15 cellular contexts compared by ENCODE assay signal in the genomic region with DNA sequence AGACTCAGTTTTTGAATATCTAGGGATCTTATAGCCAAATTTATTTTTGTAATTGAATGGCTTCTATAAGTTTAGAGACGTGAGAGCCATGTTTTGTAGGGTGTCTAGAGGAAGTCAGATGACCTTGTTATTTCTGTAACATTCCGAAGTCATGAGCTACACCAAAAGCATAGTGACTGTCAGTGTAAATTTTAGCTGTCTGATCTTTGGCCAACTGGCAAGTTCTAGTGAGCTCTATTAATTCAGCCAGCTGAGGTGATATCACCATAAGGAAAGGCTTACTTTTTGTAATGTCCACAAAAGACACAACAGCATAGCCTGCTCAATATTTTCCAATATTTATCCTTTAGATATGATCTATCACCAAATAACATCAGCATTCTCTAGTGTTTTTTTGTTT. TPM values are rescaled to one million over a fixed set of nuclear protein-coding genes. Genes with fewer than 3 reads are reported as not detected.
DNase-seq lines count a peak whose midpoint lies in the region; ATAC-seq, FAIRE-seq and TF ChIP-seq lines count a peak whose summit lies in the region.
"Had no signal": no experiment of that assay in that cellular context is flagged by ENCODE, and none has a peak within 500 bp of the region (broad histone marks: within the 10 kb centered on the region; RNA-seq: fewer than 3 reads in every experiment).

No MANE protein-coding gene starts in this region.

- H3K4me1 ChIP-seq in keratinocyte (ENCODE audit: control insufficient read depth, extremely low read depth, insufficient read depth, low read length): no peaks in the 10 kb centered on the region
- no peaks in the 10 kb centered on the region for H3K4me1 ChIP-seq in kidney (ENCODE audit: control insufficient read depth in 1 of 2, insufficient read depth in 1 of 2, low read depth in 1 of 2, low read length in 2 of 2)
- H3K4me1 ChIP-seq: colonic mucosa, transverse colon had no signal

- H4K20me1 ChIP-seq in keratinocyte (ENCODE audit: control insufficient read depth, extremely low read depth, insufficient read depth, low read length): no peaks in the 10 kb centered on the region

- H3K27ac ChIP-seq in keratinocyte (ENCODE audit: control insufficient read depth, insufficient read depth, low read length) (no peak overlapping the region), kidney (ENCODE audit: low read depth in 2 of 2, low read length in 2 of 2) (no peak overlapping the region)
- H3K27ac ChIP-seq: colonic mucosa had no signal

- ATAC-seq in GM19035 (IDR thresholded peaks at IDR 0.05; ENCODE audit: unreplicated experiment): no peak

- peak overlapping the region; percentile 29 for H2AFZ ChIP-seq in keratinocyte (ENCODE audit: control insufficient read depth, low read length)

- DNase-seq in AG10803 (ENCODE audit: low read depth) (peak; percentile 81), MG63 (peak; percentile 23), choroid plexus epithelial cell (ENCODE audit: low read depth) (peak; percentile 83), keratinocyte (ENCODE audit: low read depth, low spot score) (no peak), kidney (no peak), NCI-H1048 (lab: John Stamatoyannopoulos, UW) (no peak), GDM1 (lab: John Stamatoyannopoulos, UW) (no peak)
- DNase-seq: activated CD4-positive, alpha-beta T cell treated with anti-CD3 and anti-CD28 coated beads for 48 hours; activated gamma-delta T cell treated with Interleukin-2 at 50 U/mL for 16 hours; colonic mucosa; hypothalamus; NCI-H510A treated with DMSO at 0.1 percent for 48 hours; SW 1271; transverse colon had no signal

- intact Hi-C loops in kidney (cut with DNase I): no loop called here

- H3K79me2 ChIP-seq in keratinocyte (ENCODE audit: control insufficient read depth, insufficient read depth, low read length): no peaks in the 10 kb centered on the region

- H3K9me3 ChIP-seq in MG63: peaks cover 10% of the 10 kb centered on the region
- no peaks in the 10 kb centered on the region for H3K9me3 ChIP-seq in keratinocyte (ENCODE audit: control insufficient read depth, low read depth, low read length)
- peaks cover 0 to 6% of the 10 kb centered on the region in 2 donors for H3K9me3 ChIP-seq in kidney (ENCODE audit: control insufficient read depth in 1 of 2, low read length in 2 of 2)
- H3K9me3 ChIP-seq: colonic mucosa had no signal

- no peaks in the 10 kb centered on the region for H3K36me3 ChIP-seq in MG63
- no peaks in the 10 kb centered on the region for H3K36me3 ChIP-seq in keratinocyte (ENCODE audit: control insufficient read depth in 2 of 2, extremely low read depth in 1 of 2, insufficient read depth in 2 of 2, low read length in 2 of 2)
- no peaks in the 10 kb centered on the region for H3K36me3 ChIP-seq in kidney (ENCODE audit: control insufficient read depth in 1 of 2, insufficient read depth in 2 of 2, low read length in 2 of 2)
- H3K36me3 ChIP-seq: colonic mucosa, transverse colon had no signal

- H3K4me3 ChIP-seq in AG10803 (ENCODE audit: low read length) (no peak overlapping the region), MG63 (no peak overlapping the region), choroid plexus epithelial cell (ENCODE audit: low read depth, low read length) (no peak overlapping the region), keratinocyte (ENCODE audit: control insufficient read depth in 2 of 3, extremely low read depth in 1 of 3, insufficient read depth in 2 of 3, low read depth in 1 of 3, low read length in 3 of 3) (no peak overlapping the region), kidney (ENCODE audit: low read length in 2 of 2) (no peak overlapping the region)
- H3K4me3 ChIP-seq: colonic mucosa, transverse colon had no signal

- H3K4me2 ChIP-seq in keratinocyte (ENCODE audit: control insufficient read depth, extremely low read depth, insufficient read depth, low read depth, low read length): no peak overlapping the region

- TF ChIP-seq CTCF in AG10803 (conservative IDR thresholded peaks at IDR 0.05; ENCODE audit: low read length) (no peak), choroid plexus epithelial cell (conservative IDR thresholded peaks at IDR 0.05; ENCODE audit: low read depth, low read length) (no peak), keratinocyte (optimal IDR thresholded peaks at IDR 0.05 in 1 of 3, IDR thresholded peaks at IDR 0.05 in 1 of 3, conservative IDR thresholded peaks at IDR 0.05 in 1 of 3; ENCODE audit: extremely low read depth in 1 of 3, insufficient read depth in 2 of 3, low read length in 3 of 3) (no peak), kidney (IDR thresholded peaks at IDR 0.05; ENCODE audit: borderline replicate concordance, extremely low read depth, insufficient read depth) (no peak)

- FAIRE-seq in keratinocyte (lab: Jason Lieb, UNC) (peak; percentile 76), kidney (lab: Jason Lieb, UNC) (no peak)

- no peaks in the 10 kb centered on the region for H3K9me1 ChIP-seq in keratinocyte (ENCODE audit: control insufficient read depth, extremely low read depth, insufficient read depth, low read length)

- dilution Hi-C loops in keratinocyte (cut with MboI; ENCODE audit: extremely low pct_ligation_motif_present, low sequenced_read_pairs): no loop called here

- H3K9ac ChIP-seq in keratinocyte (ENCODE audit: control insufficient read depth, extremely low read depth, insufficient read depth, low read length) (no peak overlapping the region), kidney (ENCODE audit: low read length in 2 of 2) (no peak overlapping the region)

- H3K27me3 ChIP-seq in MG63: no peaks in the 10 kb centered on the region
- H3K27me3 ChIP-seq in keratinocyte (ENCODE audit: control insufficient read depth, extremely low read depth, insufficient read depth, low read length): no peaks in the 10 kb centered on the region
- H3K27me3 ChIP-seq: colonic mucosa, transverse colon had no signal

RNA-seq across cellular contexts. Expression of gene NT5C3A, which starts 9.9 kb away (rescaled TPM):
- 27.8 and 34.2 TPM in 2 replicates for total RNA-seq in MG63 (2014; rRNA removed; shearing (Covaris generic); ENCODE audit: low replicate concordance)
- polyA plus RNA-seq in keratinocyte: 12.6 to 30.5 TPM (median 16.2 TPM) in 3 replicates
- polyA plus RNA-seq in keratinocyte (2011; ENCODE audit: low read depth): 40.9 TPM
- polyA plus RNA-seq in keratinocyte (2011; cell fraction: cytosol; rRNA removed): 10.7 and 18.9 TPM in 2 replicates
- 9.9 and 19.1 TPM in 2 replicates for polyA plus RNA-seq in keratinocyte (2011; cell fraction: nucleus; rRNA removed)
- 18.7 and 21.6 TPM in 2 replicates for polyA plus RNA-seq in keratinocyte (2012; ENCODE audit: low replicate concordance)
- 0.82 to 8.4 TPM (median 1.9 TPM) in 3 replicates for polyA minus RNA-seq in keratinocyte
- polyA minus RNA-seq in keratinocyte (2011; cell fraction: cytosol; rRNA and poly(A)+ RNA removed): 4.6 TPM
- polyA minus RNA-seq in keratinocyte (2011; cell fraction: nucleus; rRNA and poly(A)+ RNA removed): 5.7 and 8.9 TPM in 2 replicates
- total RNA-seq in kidney: 29.0 TPM
- polyA plus RNA-seq in kidney (ENCODE audit: insufficient read depth, low read depth, low replicate concordance): 22.2 TPM

RNA-seq across cellular contexts. Expression of gene RP9, which starts 36.7 kb away (rescaled TPM):
- 19.2 and 23.3 TPM in 2 replicates for total RNA-seq in MG63 (2014; rRNA removed; shearing (Covaris generic); ENCODE audit: low replicate concordance)
- polyA plus RNA-seq in keratinocyte (11.1 to 20.6 TPM (median 17.4 TPM) in 3 replicates), kidney (ENCODE audit: insufficient read depth, low read depth, low replicate concordance) (26.1 TPM)
- 18.6 TPM for polyA plus RNA-seq in keratinocyte (2011; ENCODE audit: low read depth)
- 10.6 and 14.8 TPM in 2 replicates for polyA plus RNA-seq in keratinocyte (2011; cell fraction: cytosol; rRNA removed)
- 8.6 and 13.1 TPM in 2 replicates for polyA plus RNA-seq in keratinocyte (2011; cell fraction: nucleus; rRNA removed)
- polyA plus RNA-seq in keratinocyte (2012; ENCODE audit: low replicate concordance): 9.9 and 20.8 TPM in 2 replicates
- 2.9 to 4.6 TPM (median 4.3 TPM) in 3 replicates for polyA minus RNA-seq in keratinocyte
- polyA minus RNA-seq in keratinocyte (2011; cell fraction: cytosol; rRNA and poly(A)+ RNA removed): 10.2 TPM
- polyA minus RNA-seq in keratinocyte (2011; cell fraction: nucleus; rRNA and poly(A)+ RNA removed): 2.4 and 2.9 TPM in 2 replicates
- 11.3 TPM for total RNA-seq in kidney

RNA-seq across cellular contexts. Expression of gene BBS9, which starts 56.9 kb away (rescaled TPM):
- 25.7 and 31.4 TPM in 2 replicates for total RNA-seq in MG63 (2014; rRNA removed; shearing (Covaris generic); ENCODE audit: low replicate concordance)
- 6.9 to 7.9 TPM (median 7.6 TPM) in 3 replicates for polyA plus RNA-seq in keratinocyte
- polyA plus RNA-seq in keratinocyte (2011; ENCODE audit: low read depth): 6.0 TPM
- 5.5 and 8.8 TPM in 2 replicates for polyA plus RNA-seq in keratinocyte (2011; cell fraction: cytosol; rRNA removed)
- 7.6 and 8.8 TPM in 2 replicates for polyA plus RNA-seq in keratinocyte (2011; cell fraction: nucleus; rRNA removed)
- polyA plus RNA-seq in keratinocyte (2012; ENCODE audit: low replicate concordance): 2.9 and 5.4 TPM in 2 replicates
- 10.1 to 16.3 TPM (median 12.8 TPM) in 3 replicates for polyA minus RNA-seq in keratinocyte
- 7.3 TPM for polyA minus RNA-seq in keratinocyte (2011; cell fraction: cytosol; rRNA and poly(A)+ RNA removed)
- polyA minus RNA-seq in keratinocyte (2011; cell fraction: nucleus; rRNA and poly(A)+ RNA removed): 17.4 and 29.4 TPM in 2 replicates
- 23.4 TPM for total RNA-seq in kidney
- 9.0 TPM for polyA plus RNA-seq in kidney (ENCODE audit: insufficient read depth, low read depth, low replicate concordance)

Comparison
In these comparisons a context has a peak if more than half of its experiments do, and no peak if none do; other contexts are left out.
1. DNase-seq: peak in AG10803 (single experiment), MG63 (single experiment) and choroid plexus epithelial cell (single experiment); none in keratinocyte (single experiment), kidney (single experiment), NCI-H1048 (single experiment) and GDM1 (single experiment).